2 cellular contexts compared by ENCODE assay signal in genomic region chr5:60632153-60632552, GRCh38.
A peak's percentile ranks its signal among the peaks of the same experiment; 100 is the strongest.
TF ChIP-seq lines count a peak whose summit lies in the region.

No MANE protein-coding gene starts in this region.

TF ChIP-seq in K562, 482 proteins besides CTCF, POLR2A, EP300 and RAD21:
- peak; percentile 40 for TF ChIP-seq RBM22 (IDR thresholded peaks at IDR 0.05; ENCODE audit: low read depth, low read length, poor library complexity, severe bottlenecking)
- TF ChIP-seq USF1 (CRISPR knock-in tag; IDR thresholded peaks at IDR 0.05), result no peak

TF ChIP-seq in HepG2, 621 proteins besides CTCF, POLR2A, EP300 and RAD21:
- TF ChIP-seq SP140L (CRISPR knock-in tag; IDR thresholded peaks at IDR 0.05; ENCODE audit: borderline replicate concordance), result no peak
- peak; percentile 58 for TF ChIP-seq AGO2 (optimal IDR thresholded peaks at IDR 0.05; ENCODE audit: low read depth, low read length)
- no peak for TF ChIP-seq ZBTB39 (CRISPR knock-in tag; IDR thresholded peaks at IDR 0.05)
- TF ChIP-seq FUBP1 (CRISPR knock-in tag; IDR thresholded peaks at IDR 0.05; ENCODE audit: borderline replicate concordance), result no peak
- no peak for TF ChIP-seq GATAD2A (CRISPR knock-in tag; IDR thresholded peaks at IDR 0.05)
